ENCODE assay signal across 35 cellular contexts in genomic region chr12:29667011-29667410, GRCh38.
"Had no signal": no experiment of that assay in that cellular context is flagged by ENCODE, and none has a peak within 500 bp of the region (broad histone marks: within the 10 kb centered on the region; RNA-seq: fewer than 3 reads in every experiment).

No MANE protein-coding gene starts in this region.

- ATAC-seq: activated CD4-positive, CD25-positive, alpha-beta regulatory T cell treated with anti-CD3 and anti-CD28 coated beads, Interleukin-2, amount 50 U/mL, for 24 hours; activated CD8-positive, alpha-beta T cell treated with anti-CD3 and anti-CD28 coated beads for 36 hours; activated naive CD8-positive, alpha-beta T cell treated with anti-CD3 and anti-CD28 coated beads, Interleukin-2, amount 50 U/mL, for 24 hours; activated T-cell treated with anti-CD3 and anti-CD28 coated beads, Interleukin-2, amount 50 U/mL, for 4 hours; activated T-helper 17 cell treated with anti-CD3 and anti-CD28 coated beads, Interleukin-2, amount 50 U/mL, for 72 hours; body of pancreas; effector memory CD8-positive, alpha-beta T cell; gastroesophageal sphincter; heart right ventricle; T-helper 17 cell had no signal

- H3K36me3 Mint-ChIP-seq: activated naive CD8-positive, alpha-beta T cell treated with anti-CD3 and anti-CD28 coated beads for 36 hours had no signal

- H3K9me3 ChIP-seq: adrenal gland, body of pancreas, esophagus squamous epithelium, gastroesophageal sphincter, heart right ventricle had no signal

- H3K27ac ChIP-seq: adrenal gland, body of pancreas, epithelial cell of prostate, esophagus squamous epithelium, gastroesophageal sphincter, heart right ventricle, WERI-Rb-1 had no signal

- H3K4me1 Mint-ChIP-seq: activated B cell treated with CpG ODN at 0.5 μM for 24 hours; activated naive CD8-positive, alpha-beta T cell treated with anti-CD3 and anti-CD28 coated beads for 36 hours; activated naive CD8-positive, alpha-beta T cell treated with anti-CD3 and anti-CD28 coated beads, Interleukin-2, amount 50 U/mL, for 24 hours; activated T-helper 17 cell treated with anti-CD3 and anti-CD28 coated beads, Interleukin-2, amount 50 U/mL, for 72 hours; T-helper 17 cell had no signal

- H3K27me3 Mint-ChIP-seq: activated B cell treated with CpG ODN at 0.5 μM for 24 hours; activated CD8-positive, alpha-beta T cell treated with anti-CD3 and anti-CD28 coated beads for 36 hours; activated naive CD8-positive, alpha-beta T cell treated with anti-CD3 and anti-CD28 coated beads, Interleukin-2, amount 50 U/mL, for 24 hours; effector memory CD8-positive, alpha-beta T cell; T-helper 17 cell had no signal

- H3K36me3 ChIP-seq: adrenal gland, esophagus squamous epithelium, heart right ventricle, WERI-Rb-1 had no signal

- H3K27ac Mint-ChIP-seq: activated B cell treated with CpG ODN at 0.5 μM for 24 hours; activated CD8-positive, alpha-beta T cell treated with anti-CD3 and anti-CD28 coated beads for 36 hours; activated naive CD8-positive, alpha-beta T cell treated with anti-CD3 and anti-CD28 coated beads for 36 hours; activated naive CD8-positive, alpha-beta T cell treated with anti-CD3 and anti-CD28 coated beads, Interleukin-2, amount 50 U/mL, for 24 hours; activated T-helper 17 cell treated with anti-CD3 and anti-CD28 coated beads, Interleukin-2, amount 50 U/mL, for 72 hours; effector memory CD8-positive, alpha-beta T cell; T-helper 17 cell; T-helper 2 cell treated with Interferon-gamma antibody and Interleukin-4, amounts not matched to agents 5 μg/mL and 100 μg/mL, for 36 hours had no signal

- FAIRE-seq: colon, endothelial cell of umbilical vein had no signal

- H3K4me3 ChIP-seq: adrenal gland, body of pancreas, esophagus squamous epithelium, gastroesophageal sphincter, heart right ventricle had no signal

- H3K4me3 Mint-ChIP-seq: activated B cell treated with CpG ODN at 0.5 μM for 24 hours; activated CD8-positive, alpha-beta T cell treated with anti-CD3 and anti-CD28 coated beads for 36 hours; activated naive CD8-positive, alpha-beta T cell treated with anti-CD3 and anti-CD28 coated beads for 36 hours; activated naive CD8-positive, alpha-beta T cell treated with anti-CD3 and anti-CD28 coated beads, Interleukin-2, amount 50 U/mL, for 24 hours; activated T-cell treated with anti-CD3 and anti-CD28 coated beads, Interleukin-2, amount 50 U/mL, for 4 hours; activated T-helper 17 cell treated with anti-CD3 and anti-CD28 coated beads, Interleukin-2, amount 50 U/mL, for 72 hours; effector memory CD8-positive, alpha-beta T cell; T-helper 17 cell; T-helper 2 cell treated with Interferon-gamma antibody and Interleukin-4, amounts not matched to agents 5 μg/mL and 100 μg/mL, for 36 hours had no signal

- H3K4me1 ChIP-seq: adrenal gland, body of pancreas had no signal

- DNase-seq: activated B cell treated with CpG ODN at 0.5 μM for 24 hours; activated CD4-positive, alpha-beta T cell treated with anti-CD3 and anti-CD28 coated beads for 48 hours; activated CD4-positive, alpha-beta T cell treated with anti-CD3 and anti-CD28 coated beads, Interleukin-2, amount 50 U/mL, for 1 hour; activated CD4-positive, alpha-beta T cell treated with anti-CD3 and anti-CD28 coated beads, Interleukin-2, amount 50 U/mL, for 48 hours; activated CD8-positive, alpha-beta memory T cell treated with anti-CD3 and anti-CD28 coated beads for 24 hours; activated CD8-positive, alpha-beta T cell treated with anti-CD3 and anti-CD28 coated beads for 36 hours; activated effector memory CD4-positive, alpha-beta T cell treated with Interleukin-2 at 50 U/mL for 16 hours; activated gamma-delta T cell treated with Interleukin-2 at 50 U/mL for 16 hours; activated naive CD4-positive, alpha-beta T cell treated with anti-CD3 and anti-CD28 coated beads, Interleukin-2, amount 50 U/mL, for 16 hours; activated naive CD4-positive, alpha-beta T cell treated with Interleukin-2 at 50 U/mL for 16 hours; activated naive CD8-positive, alpha-beta T cell treated with anti-CD3 and anti-CD28 coated beads for 36 hours; activated naive CD8-positive, alpha-beta T cell treated with anti-CD3 and anti-CD28 coated beads, Interleukin-2, amount 50 U/mL, for 24 hours; activated T-cell treated with anti-CD3 and anti-CD28 coated beads, Interleukin-2, amount 50 U/mL, for 4 hours; adrenal gland; amygdala; aorta; body of pancreas; caudate nucleus; cortex of kidney; dermis blood vessel endothelial cell; effector CD4-positive, alpha-beta T cell; effector memory CD8-positive, alpha-beta T cell; esophagus squamous epithelium; foreskin melanocyte; heart right ventricle; T-helper 17 cell; T1000; WERI-Rb-1 had no signal

- H3K27me3 ChIP-seq: adrenal gland, body of pancreas, esophagus squamous epithelium, gastroesophageal sphincter, heart right ventricle had no signal

- H3K9me3 Mint-ChIP-seq: activated B cell treated with CpG ODN at 0.5 μM for 24 hours; activated CD8-positive, alpha-beta T cell treated with anti-CD3 and anti-CD28 coated beads for 36 hours; activated naive CD8-positive, alpha-beta T cell treated with anti-CD3 and anti-CD28 coated beads for 36 hours; activated T-cell treated with anti-CD3 and anti-CD28 coated beads, Interleukin-2, amount 50 U/mL, for 4 hours; effector memory CD8-positive, alpha-beta T cell; T-helper 2 cell treated with Interferon-gamma antibody and Interleukin-4, amounts not matched to agents 5 μg/mL and 100 μg/mL, for 36 hours had no signal
